8 cellular contexts compared by ENCODE assay signal in the genomic region with DNA sequence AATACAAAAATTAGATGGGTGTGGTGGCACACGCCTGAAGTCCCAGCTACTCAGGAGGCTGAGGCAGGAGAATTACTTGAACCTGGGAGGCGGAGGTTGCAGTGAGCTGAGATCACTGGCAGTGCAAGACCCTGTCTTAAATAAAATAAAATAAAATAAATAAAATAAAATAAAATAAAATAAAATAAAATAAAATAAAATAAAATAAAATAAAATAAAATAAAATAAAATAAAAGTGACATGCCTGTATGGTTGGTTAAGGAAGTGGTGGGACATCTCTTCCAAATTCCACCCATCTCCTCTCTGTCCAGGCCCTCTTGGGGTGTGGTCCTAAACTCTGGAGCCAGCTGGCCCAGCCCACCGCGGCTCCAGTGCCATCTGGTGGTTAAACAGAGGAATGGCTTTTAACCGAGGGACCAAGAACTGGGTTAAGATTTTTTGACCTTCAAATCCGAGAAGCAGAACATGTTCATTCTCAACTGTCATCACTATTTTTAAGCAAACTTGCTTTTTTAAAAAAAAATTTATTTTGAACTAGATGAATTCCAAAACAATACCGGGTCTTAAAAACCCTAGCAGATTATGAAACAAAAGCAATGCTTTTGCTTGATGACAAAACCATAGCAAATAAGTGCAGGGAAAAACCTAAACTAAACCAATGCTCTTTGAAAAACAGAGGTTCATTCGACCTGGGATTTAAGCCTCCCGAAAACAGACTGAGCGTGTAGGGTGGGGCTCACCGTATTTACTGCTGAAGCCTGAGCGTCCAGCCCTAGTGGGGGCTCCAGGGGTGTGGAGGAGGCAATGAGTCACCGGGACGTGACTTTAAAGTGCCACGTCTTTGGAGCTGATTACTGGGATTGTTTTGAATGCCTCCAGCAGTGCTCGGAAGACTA.
DNase-seq lines count a peak whose midpoint lies in the region; ATAC-seq and TF ChIP-seq lines count a peak whose summit lies in the region.

No MANE protein-coding gene starts in this region.

- CTCF ChIA-PET in OCI-LY7 (lab: Charles Lee; ENCODE audit: unreplicated experiment) = no interaction called here

- no peak overlapping the region for H3K27ac ChIP-seq in OCI-LY7 (ENCODE audit: low read depth, low read length, poor library complexity, severe bottlenecking)
- no peak overlapping the region for H3K27ac ChIP-seq in right atrium auricular region
- H3K27ac ChIP-seq in spleen = no peak overlapping the region

- H3K36me3 ChIP-seq in OCI-LY7 (ENCODE audit: insufficient read depth, low read length) (peaks cover 13% of the 10 kb centered on the region), right atrium auricular region (no peaks in the 10 kb centered on the region), spleen (peaks cover 0 to 29% (median 9%) of the 10 kb centered on the region in 6 donors)

- no peak overlapping the region for H3K4me2 ChIP-seq in OCI-LY7 (ENCODE audit: low read length)

- no peaks in the 10 kb centered on the region for H3K9me3 ChIP-seq in OCI-LY7 (ENCODE audit: low read length)
- H3K9me3 ChIP-seq in right atrium auricular region = no peaks in the 10 kb centered on the region
- no peaks in the 10 kb centered on the region for H3K9me3 ChIP-seq in spleen

- POLR2A ChIA-PET in OCI-LY7 (lab: Charles Lee) = interaction anchor here (1.1 kb wide), 1 partner anchor 10 kb away, joined by 4 read pairs; no protein-coding TSS in a partner anchor

- H3K4me1 ChIP-seq in OCI-LY7 (ENCODE audit: insufficient read depth, low read length, poor library complexity, severe bottlenecking) = no peaks in the 10 kb centered on the region
- peaks cover 0 to 20% of the 10 kb centered on the region in 2 donors for H3K4me1 ChIP-seq in right atrium auricular region
- peaks cover 0 to 22% (median 13%) of the 10 kb centered on the region in 6 donors for H3K4me1 ChIP-seq in spleen

- no peaks in the 10 kb centered on the region for H4K20me1 ChIP-seq in OCI-LY7 (ENCODE audit: insufficient read depth, low read length)

- H3K4me3 ChIP-seq in OCI-LY7 (ENCODE audit: low read depth, low read length, poor library complexity, severe bottlenecking) = no peak overlapping the region
- no peak overlapping the region for H3K4me3 ChIP-seq in right atrium auricular region
- H3K4me3 ChIP-seq in spleen = no peak overlapping the region

- TF ChIP-seq POLR2A in spleen (IDR thresholded peaks at IDR 0.05) = no peak

- no peaks in the 10 kb centered on the region for H3K79me2 ChIP-seq in OCI-LY7 (ENCODE audit: insufficient read depth, low read depth, low read length)

- H3K27me3 Mint-ChIP-seq in activated T-cell treated with anti-CD3 and anti-CD28 coated beads, Interleukin-2, amount 50 U/mL, for 24 hours = no peaks in the 10 kb centered on the region
- H3K27me3 Mint-ChIP-seq in activated naive CD8-positive, alpha-beta T cell treated with anti-CD3 and anti-CD28 coated beads for 36 hours = no peaks in the 10 kb centered on the region

- H3K27me3 ChIP-seq in right atrium auricular region (no peaks in the 10 kb centered on the region), spleen (replicated peaks in 1 of 7) (no peaks in the 10 kb centered on the region)

- no peak overlapping the region for H3K27ac Mint-ChIP-seq in activated T-cell treated with anti-CD3 and anti-CD28 coated beads, Interleukin-2, amount 50 U/mL, for 24 hours
- H3K27ac Mint-ChIP-seq in activated naive CD8-positive, alpha-beta T cell treated with anti-CD3 and anti-CD28 coated beads for 36 hours = no peak overlapping the region

- no peak overlapping the region for H2AFZ ChIP-seq in OCI-LY7 (ENCODE audit: low read length)

- H3K36me3 Mint-ChIP-seq in activated T-cell treated with anti-CD3 and anti-CD28 coated beads, Interleukin-2, amount 50 U/mL, for 24 hours (ENCODE audit: low read depth) = peaks cover 12% of the 10 kb centered on the region
- peaks cover 5% of the 10 kb centered on the region for H3K36me3 Mint-ChIP-seq in activated naive CD8-positive, alpha-beta T cell treated with anti-CD3 and anti-CD28 coated beads for 36 hours

- no peak overlapping the region for H3K4me3 Mint-ChIP-seq in activated T-cell treated with anti-CD3 and anti-CD28 coated beads, Interleukin-2, amount 50 U/mL, for 24 hours
- no peak overlapping the region for H3K4me3 Mint-ChIP-seq in activated naive CD8-positive, alpha-beta T cell treated with anti-CD3 and anti-CD28 coated beads for 36 hours

- 43 to 54% (median 47%) methylated on average over 16 of the region's 16 CpGs for WGBS in spleen, 5 donors

- peaks cover 5% of the 10 kb centered on the region for H3K4me1 Mint-ChIP-seq in activated T-cell treated with anti-CD3 and anti-CD28 coated beads, Interleukin-2, amount 50 U/mL, for 24 hours (ENCODE audit: low read depth)
- peaks cover 3% of the 10 kb centered on the region for H3K4me1 Mint-ChIP-seq in activated naive CD8-positive, alpha-beta T cell treated with anti-CD3 and anti-CD28 coated beads for 36 hours

- DNase-seq in activated T-cell treated with anti-CD3 and anti-CD28 coated beads for 48 hours (ENCODE audit: low read depth) = peak; percentile 30
- no peak for DNase-seq in activated T-cell treated with anti-CD3 and anti-CD28 coated beads, Interleukin-2, amount 50 U/mL, for 24 hours
- peak; percentile 66 for DNase-seq in OCI-LY7 (ENCODE audit: low spot score)
- peak; percentile 40 for DNase-seq in activated naive CD8-positive, alpha-beta T cell treated with anti-CD3 and anti-CD28 coated beads for 36 hours
- DNase-seq in right atrium auricular region (ENCODE audit: low spot score) = no peak
- DNase-seq in spleen = peak; percentile 84

- ATAC-seq in HG03354 (IDR thresholded peaks at IDR 0.05; ENCODE audit: poor library complexity, severe bottlenecking, unreplicated experiment) (peak; percentile 81), HG03045 (IDR thresholded peaks at IDR 0.05; ENCODE audit: unreplicated experiment) (no peak)

- no peaks in the 10 kb centered on the region for H3K9me2 ChIP-seq in OCI-LY7 (ENCODE audit: insufficient read depth, low read length)

- no peaks in the 10 kb centered on the region for H3K9me3 Mint-ChIP-seq in activated T-cell treated with anti-CD3 and anti-CD28 coated beads, Interleukin-2, amount 50 U/mL, for 24 hours
- no peaks in the 10 kb centered on the region for H3K9me3 Mint-ChIP-seq in activated naive CD8-positive, alpha-beta T cell treated with anti-CD3 and anti-CD28 coated beads for 36 hours

- peak; percentile 89 for TF ChIP-seq CTCF in OCI-LY7 (conservative IDR thresholded peaks at IDR 0.05; ENCODE audit: low read length)
- TF ChIP-seq CTCF in right atrium auricular region (IDR thresholded peaks at IDR 0.05) = peak; percentile 79 to 86
- peak in 10 of 11 experiments; percentile 35 to 84 (median 72) for TF ChIP-seq CTCF in spleen (IDR thresholded peaks at IDR 0.05 in 8 of 11, conservative IDR thresholded peaks at IDR 0.05 in 3 of 11)

- intact Hi-C loops in OCI-LY7 (cut with micrococcal nuclease; ENCODE audit: unreplicated experiment) (loop anchor here (1.0 kb wide), 2 partner anchors 26 to 188 kb away; no protein-coding TSS in a partner anchor), spleen (cut with DNase I; ENCODE audit: low total_unique reads) (no loop called here)

- no TSS peak for BruUV-seq in OCI-LY7 (replicated peaks; lab: Mats Ljungman, UMichigan)

Comparison
In these comparisons a context has a peak if more than half of its experiments do, and no peak if none do; other contexts are left out.
1. DNase-seq: peak in activated T-cell treated with anti-CD3 and anti-CD28 coated beads for 48 hours (single experiment), OCI-LY7 (single experiment), activated naive CD8-positive, alpha-beta T cell treated with anti-CD3 and anti-CD28 coated beads for 36 hours (single experiment) and spleen (single experiment); none in activated T-cell treated with anti-CD3 and anti-CD28 coated beads, Interleukin-2, amount 50 U/mL, for 24 hours (single experiment) and right atrium auricular region (single experiment).
2. Peak in every context shown above with its lines, with median percentiles within 50 percentile points of each other: CTCF ChIP-seq.